In genomic region chr3:54745863-54746262, GRCh38 we compare ENCODE assay signal across 29 cellular contexts.
DNase-seq lines count a peak whose midpoint lies in the region; ATAC-seq and TF ChIP-seq lines count a peak whose summit lies in the region.
"Had no signal": no experiment of that assay in that cellular context is flagged by ENCODE, and none has a peak within 500 bp of the region (broad histone marks: within the 10 kb centered on the region; RNA-seq: fewer than 3 reads in every experiment).

No MANE protein-coding gene starts in this region.

- H4K20me1 ChIP-seq in SK-N-SH (ENCODE audit: insufficient read depth) = no peaks in the 10 kb centered on the region
- H4K20me1 ChIP-seq: BLaER1; BLaER1 treated with 17β-estradiol and CSF1 and Interleukin-3, amounts not matched to agents 10 nM and 100 nM had no signal

- H3K4me1 ChIP-seq in SK-N-SH (ENCODE audit: control insufficient read depth in 1 of 2, insufficient read depth in 2 of 2, low read depth in 1 of 2, low read length in 1 of 2) = no peaks in the 10 kb centered on the region
- H3K4me1 ChIP-seq: A549; BE2C; BLaER1; BLaER1 treated with 17β-estradiol and CSF1 and Interleukin-3, amounts not matched to agents 10 nM and 100 nM; Caco-2 had no signal

- H3K79me2 ChIP-seq in SK-N-SH (ENCODE audit: insufficient read depth) = no peaks in the 10 kb centered on the region

- no peaks in the 10 kb centered on the region for H3K9me2 ChIP-seq in SK-N-SH

- no peak for DNase-seq in SK-N-SH
- DNase-seq in SK-N-DZ (ENCODE audit: low spot score) = peak; percentile 76
- no peak for DNase-seq in activated effector memory CD4-positive, alpha-beta T cell treated with anti-CD3 and anti-CD28 coated beads, Interleukin-2, amount 50 U/mL, for 16 hours
- DNase-seq: 8988T; ACHN; AML-193; BE2C; C1 segment of cervical spinal cord; Caco-2; Calu3; CD4-positive, alpha-beta memory T cell; CD4-positive, alpha-beta T cell; CD4-positive, CD25-positive, alpha-beta regulatory T cell; CD8-positive, alpha-beta memory T cell; CD8-positive, alpha-beta T cell; COR-L47; DMS 273 treated with DMSO at 0.1 percent for 48 hours; DMS153; DMS53; DMS79; DMS79 treated with DMSO at 0.1 percent for 48 hours; DND-41; EL had no signal

- no peaks in the 10 kb centered on the region for H3K36me3 ChIP-seq in SK-N-SH (replicated peaks in 1 of 2; ENCODE audit: control insufficient read depth in 1 of 2, insufficient read depth in 2 of 2, low read length in 1 of 2)
- H3K36me3 ChIP-seq: BE2C; BLaER1; BLaER1 treated with 17β-estradiol and CSF1 and Interleukin-3, amounts not matched to agents 10 nM and 100 nM had no signal

- H3K27ac ChIP-seq in SK-N-SH (ENCODE audit: low read depth in 2 of 2, low read length in 1 of 2) = no peak overlapping the region
- H3K27ac ChIP-seq: 22Rv1; A549; BLaER1; BLaER1 treated with 17β-estradiol and CSF1 and Interleukin-3, amounts not matched to agents 10 nM and 100 nM; C4-2B had no signal

- H3K9me3 ChIP-seq in SK-N-SH = no peaks in the 10 kb centered on the region
- H3K9me3 ChIP-seq: A549; BE2C; BLaER1; BLaER1 treated with 17β-estradiol and CSF1 and Interleukin-3, amounts not matched to agents 10 nM and 100 nM; Caco-2 had no signal

- H3K9ac ChIP-seq in SK-N-SH = no peak overlapping the region
- H3K9ac ChIP-seq: BLaER1; BLaER1 treated with 17β-estradiol and CSF1 and Interleukin-3, amounts not matched to agents 10 nM and 100 nM had no signal

- TF ChIP-seq CTCF in SK-N-SH (IDR thresholded peaks at IDR 0.05) = no peak

- H3K4me2 ChIP-seq in SK-N-SH = no peak overlapping the region
- H3K4me2 ChIP-seq: A549; BLaER1; BLaER1 treated with 17β-estradiol and CSF1 and Interleukin-3, amounts not matched to agents 10 nM and 100 nM had no signal

- H3K27me3 ChIP-seq in SK-N-SH (ENCODE audit: insufficient read depth) = no peaks in the 10 kb centered on the region
- H3K27me3 ChIP-seq: BE2C; BLaER1; BLaER1 treated with 17β-estradiol and CSF1 and Interleukin-3, amounts not matched to agents 10 nM and 100 nM had no signal

- H3F3A ChIP-seq in SK-N-SH (replicated peaks; ENCODE audit: insufficient read depth) = no peaks in the 10 kb centered on the region

- POLR2A ChIA-PET in SK-N-SH (lab: Yijun Ruan, JAX) = no interaction called here

- no peak for TF ChIP-seq RAD21 in SK-N-SH (IDR thresholded peaks at IDR 0.05; ENCODE audit: low read length)

- CTCF ChIA-PET in SK-N-SH (lab: Yijun Ruan, JAX) = no interaction called here

- ATAC-seq in SK-N-SH treated with all-trans-retinoic acid at 6 μM for 48 hours = no peak
- ATAC-seq: A549; CD8-positive, alpha-beta T cell had no signal

- TF ChIP-seq EP300 in SK-N-SH (IDR thresholded peaks at IDR 0.05; ENCODE audit: borderline replicate concordance in 1 of 2, low read depth in 1 of 2, low read length in 1 of 2) = no peak

- H2AFZ ChIP-seq in SK-N-SH (ENCODE audit: low read depth) = no peak overlapping the region

- 15% methylated on average over 4 of the region's 4 CpGs for WGBS in SK-N-SH (ENCODE audit: low lambda C conversion rate)

- H3K4me3 ChIP-seq in SK-N-SH (ENCODE audit: low read depth in 2 of 2, low read length in 1 of 2) = no peak overlapping the region
- H3K4me3 ChIP-seq: A549; BLaER1; BLaER1 treated with 17β-estradiol and CSF1 and Interleukin-3, amounts not matched to agents 10 nM and 100 nM had no signal

TF ChIP-seq in SK-N-SH treated with all-trans-retinoic acid at 6 μM for 48 hours, 23 proteins besides CTCF, POLR2A, EP300 and RAD21 (continues in another document):
- TF ChIP-seq ZC3H10 (CRISPR knock-in tag; IDR thresholded peaks at IDR 0.05) (no peak), OSR1 (CRISPR knock-in tag; IDR thresholded peaks at IDR 0.05) (no peak), POU6F1 (CRISPR knock-in tag; IDR thresholded peaks at IDR 0.05; ENCODE audit: borderline replicate concordance, low read depth) (no peak), ZNF8 (CRISPR knock-in tag; IDR thresholded peaks at IDR 0.05) (no peak), ISL1 (CRISPR knock-in tag; IDR thresholded peaks at IDR 0.05) (peak; percentile 35)
- TF ChIP-seq, protein P1, sequence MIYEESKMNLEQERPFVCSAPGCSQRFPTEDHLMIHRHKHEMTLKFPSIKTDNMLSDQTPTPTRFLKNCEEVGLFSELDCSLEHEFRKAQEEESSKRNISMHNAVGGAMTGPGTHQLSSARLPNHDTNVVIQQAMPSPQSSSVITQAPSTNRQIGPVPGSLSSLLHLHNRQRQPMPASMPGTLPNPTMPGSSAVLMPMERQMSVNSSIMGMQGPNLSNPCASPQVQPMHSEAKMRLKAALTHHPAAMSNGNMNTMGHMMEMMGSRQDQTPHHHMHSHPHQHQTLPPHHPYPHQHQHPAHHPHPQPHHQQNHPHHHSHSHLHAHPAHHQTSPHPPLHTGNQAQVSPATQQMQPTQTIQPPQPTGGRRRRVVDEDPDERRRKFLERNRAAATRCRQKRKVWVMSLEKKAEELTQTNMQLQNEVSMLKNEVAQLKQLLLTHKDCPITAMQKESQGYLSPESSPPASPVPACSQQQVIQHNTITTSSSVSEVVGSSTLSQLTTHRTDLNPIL (CRISPR knock-in tag; IDR thresholded peaks at IDR 0.05; ENCODE audit: low read depth) = no peak
- TF ChIP-seq, protein P2, sequence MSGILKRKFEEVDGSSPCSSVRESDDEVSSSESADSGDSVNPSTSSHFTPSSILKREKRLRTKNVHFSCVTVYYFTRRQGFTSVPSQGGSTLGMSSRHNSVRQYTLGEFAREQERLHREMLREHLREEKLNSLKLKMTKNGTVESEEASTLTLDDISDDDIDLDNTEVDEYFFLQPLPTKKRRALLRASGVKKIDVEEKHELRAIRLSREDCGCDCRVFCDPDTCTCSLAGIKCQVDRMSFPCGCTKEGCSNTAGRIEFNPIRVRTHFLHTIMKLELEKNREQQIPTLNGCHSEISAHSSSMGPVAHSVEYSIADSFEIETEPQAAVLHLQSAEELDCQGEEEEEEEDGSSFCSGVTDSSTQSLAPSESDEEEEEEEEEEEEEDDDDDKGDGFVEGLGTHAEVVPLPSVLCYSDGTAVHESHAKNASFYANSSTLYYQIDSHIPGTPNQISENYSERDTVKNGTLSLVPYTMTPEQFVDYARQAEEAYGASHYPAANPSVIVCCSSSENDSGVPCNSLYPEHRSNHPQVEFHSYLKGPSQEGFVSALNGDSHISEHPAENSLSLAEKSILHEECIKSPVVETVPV (CRISPR knock-in tag; IDR thresholded peaks at IDR 0.05) = no peak

TF ChIP-seq in SK-N-SH, 30 proteins besides CTCF, POLR2A, EP300 and RAD21:
- no peak for TF ChIP-seq SMC3 (IDR thresholded peaks at IDR 0.05; ENCODE audit: low read depth, low read length)
- no peak for TF ChIP-seq SIN3A (IDR thresholded peaks at IDR 0.05; ENCODE audit: borderline replicate concordance, low read depth, low read length)
- TF ChIP-seq, protein P3, sequence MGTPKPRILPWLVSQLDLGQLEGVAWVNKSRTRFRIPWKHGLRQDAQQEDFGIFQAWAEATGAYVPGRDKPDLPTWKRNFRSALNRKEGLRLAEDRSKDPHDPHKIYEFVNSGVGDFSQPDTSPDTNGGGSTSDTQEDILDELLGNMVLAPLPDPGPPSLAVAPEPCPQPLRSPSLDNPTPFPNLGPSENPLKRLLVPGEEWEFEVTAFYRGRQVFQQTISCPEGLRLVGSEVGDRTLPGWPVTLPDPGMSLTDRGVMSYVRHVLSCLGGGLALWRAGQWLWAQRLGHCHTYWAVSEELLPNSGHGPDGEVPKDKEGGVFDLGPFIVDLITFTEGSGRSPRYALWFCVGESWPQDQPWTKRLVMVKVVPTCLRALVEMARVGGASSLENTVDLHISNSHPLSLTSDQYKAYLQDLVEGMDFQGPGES (IDR thresholded peaks at IDR 0.05; ENCODE audit: low read depth, low read length) = no peak
- no peak for TF ChIP-seq FOXM1 (IDR thresholded peaks at IDR 0.05; ENCODE audit: low read depth)
- TF ChIP-seq, protein P4, sequence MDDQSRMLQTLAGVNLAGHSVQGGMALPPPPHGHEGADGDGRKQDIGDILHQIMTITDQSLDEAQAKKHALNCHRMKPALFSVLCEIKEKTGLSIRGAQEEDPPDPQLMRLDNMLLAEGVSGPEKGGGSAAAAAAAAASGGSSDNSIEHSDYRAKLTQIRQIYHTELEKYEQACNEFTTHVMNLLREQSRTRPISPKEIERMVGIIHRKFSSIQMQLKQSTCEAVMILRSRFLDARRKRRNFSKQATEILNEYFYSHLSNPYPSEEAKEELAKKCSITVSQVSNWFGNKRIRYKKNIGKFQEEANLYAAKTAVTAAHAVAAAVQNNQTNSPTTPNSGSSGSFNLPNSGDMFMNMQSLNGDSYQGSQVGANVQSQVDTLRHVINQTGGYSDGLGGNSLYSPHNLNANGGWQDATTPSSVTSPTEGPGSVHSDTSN (IDR thresholded peaks at IDR 0.05) = no peak
- no peak for TF ChIP-seq RFX5 (IDR thresholded peaks at IDR 0.05; ENCODE audit: low read length)
- no peak for TF ChIP-seq TEAD4 (IDR thresholded peaks at IDR 0.05; ENCODE audit: borderline replicate concordance, insufficient read depth)
- no peak for TF ChIP-seq NRF1 (IDR thresholded peaks at IDR 0.05; ENCODE audit: low read depth, low read length)
- TF ChIP-seq FOXJ3 (CRISPR knock-in tag; IDR thresholded peaks at IDR 0.05) = no peak
